ENCODE assay signal across 11 cellular contexts in genomic region chr17:29019475-29020181, GRCh38. TPM values are rescaled to one million over a fixed set of nuclear protein-coding genes. Genes with fewer than 3 reads are reported as not detected.
DNase-seq lines count a peak whose midpoint lies in the region; ATAC-seq and TF ChIP-seq lines count a peak whose summit lies in the region.
"Had no signal": no experiment of that assay in that cellular context is flagged by ENCODE, and none has a peak within 500 bp of the region (broad histone marks: within the 10 kb centered on the region; RNA-seq: fewer than 3 reads in every experiment).

No MANE protein-coding gene starts in this region.

- H3K9me3 ChIP-seq in MM.1S (replicated peaks; ENCODE audit: insufficient read depth, low read length), result no peaks in the 10 kb centered on the region
- H3K9me3 ChIP-seq: Caco-2, tibial artery had no signal

- peak overlapping the region; percentile 66 for H3K4me2 ChIP-seq in MM.1S (ENCODE audit: low read depth, low read length)

- no peaks in the 10 kb centered on the region for H3K9me2 ChIP-seq in MM.1S (replicated peaks; ENCODE audit: insufficient read depth, low read length)

- peak; percentile 37 to 58 for ATAC-seq in naive B cell (ENCODE audit: low read depth in 2 of 2)
- no peak for ATAC-seq in GM18909 (IDR thresholded peaks at IDR 0.05; ENCODE audit: poor library complexity, unreplicated experiment)

- H3K27ac Mint-ChIP-seq in naive B cell, result peak overlapping the region in 2 of 6 donors; percentile 49 to 71
- H3K27ac Mint-ChIP-seq in activated T-helper 1 cell treated with anti-CD3 and anti-CD28 coated beads, Interleukin-12 subunit alpha, Interleukin-12 subunit beta, Interleukin-2, Interleukin-4 antibody, amounts not matched to agents 30 ng/mL and 10 ng/mL and 1 ng/mL, durations not matched to agents 14 hours and 24 hours and 36 hours, result no peak overlapping the region

- H3K27me3 ChIP-seq in MM.1S (replicated peaks; ENCODE audit: insufficient read depth, low read length), result peaks cover 37% of the 10 kb centered on the region

- H3K36me3 ChIP-seq in MM.1S (replicated peaks; ENCODE audit: insufficient read depth, low read length), result no peaks in the 10 kb centered on the region
- H3K36me3 ChIP-seq: tibial artery had no signal

- DNase-seq in COR-L47 (lab: John Stamatoyannopoulos, UW), result peak; percentile 80
- no peak for DNase-seq in MM.1S
- peak; percentile 35 for DNase-seq in cerebellar cortex (ENCODE audit: low spot score)
- no peak for DNase-seq in naive B cell
- no peak for DNase-seq in activated CD4-positive, CD25-positive, alpha-beta regulatory T cell treated with anti-CD3 and anti-CD28 coated beads, Interleukin-2, amount 50 U/mL, for 72 hours
- DNase-seq in activated T-helper 1 cell treated with anti-CD3 and anti-CD28 coated beads, Interleukin-12 subunit alpha, Interleukin-12 subunit beta, Interleukin-2, Interleukin-4 antibody, amounts not matched to agents 30 ng/mL and 10 ng/mL and 1 ng/mL, durations not matched to agents 14 hours and 24 hours and 36 hours (ENCODE audit: low spot score), result no peak
- no peak for DNase-seq in kidney tubule cell (ENCODE audit: low spot score)
- DNase-seq: Caco-2, tibial artery had no signal

- H2AFZ ChIP-seq in MM.1S (ENCODE audit: low read length), result 0 out of 2 replicates have a peak overlapping the region, but pooled peaks have one; percentile 14

- no peak overlapping the region for H3K9ac ChIP-seq in MM.1S (ENCODE audit: low read length)

- H3K4me1 ChIP-seq in MM.1S (ENCODE audit: low read length), result no peaks in the 10 kb centered on the region
- H3K4me1 ChIP-seq: Caco-2 had no signal

- H3F3A ChIP-seq in MM.1S (ENCODE audit: insufficient read depth, low read length), result peaks cover 2% of the 10 kb centered on the region; the same call in 1 of the 2 replicates

- peaks cover 70 to 85% (median 83%) of the 10 kb centered on the region in 3 donors for H3K27me3 Mint-ChIP-seq in naive B cell
- H3K27me3 Mint-ChIP-seq in activated T-helper 1 cell treated with anti-CD3 and anti-CD28 coated beads, Interleukin-12 subunit alpha, Interleukin-12 subunit beta, Interleukin-2, Interleukin-4 antibody, amounts not matched to agents 30 ng/mL and 10 ng/mL and 1 ng/mL, durations not matched to agents 14 hours and 24 hours and 36 hours (ENCODE audit: insufficient read depth), result peaks cover 48% of the 10 kb centered on the region

- TF ChIP-seq CTCF in MM.1S (IDR thresholded peaks at IDR 0.05; ENCODE audit: low read length), result no peak

- peak overlapping the region in 6 of 8 donors; percentile 19 to 63 (median 44) for H3K4me3 Mint-ChIP-seq in naive B cell
- H3K4me3 Mint-ChIP-seq in activated T-helper 1 cell treated with anti-CD3 and anti-CD28 coated beads, Interleukin-12 subunit alpha, Interleukin-12 subunit beta, Interleukin-2, Interleukin-4 antibody, amounts not matched to agents 30 ng/mL and 10 ng/mL and 1 ng/mL, durations not matched to agents 14 hours and 24 hours and 36 hours, result no peak overlapping the region
- H3K4me3 Mint-ChIP-seq: neural crest cell had no signal

- no peak overlapping the region for H3K27ac ChIP-seq in MM.1S (ENCODE audit: low read length)
- H3K27ac ChIP-seq: tibial artery had no signal

- H3K79me2 ChIP-seq in MM.1S (ENCODE audit: low read length), result no peaks in the 10 kb centered on the region

- no peaks in the 10 kb centered on the region for H3K9me3 Mint-ChIP-seq in naive B cell
- H3K9me3 Mint-ChIP-seq in activated T-helper 1 cell treated with anti-CD3 and anti-CD28 coated beads, Interleukin-12 subunit alpha, Interleukin-12 subunit beta, Interleukin-2, Interleukin-4 antibody, amounts not matched to agents 30 ng/mL and 10 ng/mL and 1 ng/mL, durations not matched to agents 14 hours and 24 hours and 36 hours, result no peaks in the 10 kb centered on the region
- H3K9me3 Mint-ChIP-seq: neural crest cell had no signal

- intact Hi-C loops in activated T-helper 1 cell treated with anti-CD3 and anti-CD28 coated beads, Interleukin-12 subunit alpha, Interleukin-12 subunit beta, Interleukin-2, Interleukin-4 antibody, amounts not matched to agents 30 ng/mL and 10 ng/mL and 1 ng/mL, durations not matched to agents 14 hours and 24 hours and 36 hours (cut with micrococcal nuclease), result no loop called here

- no peaks in the 10 kb centered on the region for H4K20me1 ChIP-seq in MM.1S (ENCODE audit: insufficient read depth, low read length)

- H3K4me3 ChIP-seq in MM.1S (ENCODE audit: low read length), result peak overlapping the region; percentile 33
- H3K4me3 ChIP-seq: tibial artery had no signal

- peaks cover 0 to 5% of the 10 kb centered on the region in 2 donors for H3K36me3 Mint-ChIP-seq in naive B cell
- H3K36me3 Mint-ChIP-seq in activated T-helper 1 cell treated with anti-CD3 and anti-CD28 coated beads, Interleukin-12 subunit alpha, Interleukin-12 subunit beta, Interleukin-2, Interleukin-4 antibody, amounts not matched to agents 30 ng/mL and 10 ng/mL and 1 ng/mL, durations not matched to agents 14 hours and 24 hours and 36 hours (ENCODE audit: low read depth), result no peaks in the 10 kb centered on the region

- peaks cover 11 to 15% (median 12%) of the 10 kb centered on the region in 3 donors for H3K4me1 Mint-ChIP-seq in naive B cell
- H3K4me1 Mint-ChIP-seq in activated T-helper 1 cell treated with anti-CD3 and anti-CD28 coated beads, Interleukin-12 subunit alpha, Interleukin-12 subunit beta, Interleukin-2, Interleukin-4 antibody, amounts not matched to agents 30 ng/mL and 10 ng/mL and 1 ng/mL, durations not matched to agents 14 hours and 24 hours and 36 hours (ENCODE audit: low read depth), result peaks cover 6% of the 10 kb centered on the region

RNA-seq across cellular contexts. Expression of gene SEZ6, which starts 13.8 kb away (rescaled TPM):
- 1 to 10 TPM in 5 of 6 donors, under 1 TPM in 1; 0.41 to 3.6 (median 1.7) TPM for polyA plus RNA-seq in naive B cell (ENCODE audit: low read depth in 6 of 6)
- total RNA-seq in activated T-helper 1 cell treated with anti-CD3 and anti-CD28 coated beads, Interleukin-12 subunit alpha, Interleukin-12 subunit beta, Interleukin-2, Interleukin-4 antibody, amounts not matched to agents 30 ng/mL and 10 ng/mL and 1 ng/mL, durations not matched to agents 14 hours and 24 hours and 36 hours, result not detected in 2 replicates
- total RNA-seq: Caco-2 had no signal

RNA-seq across cellular contexts. Expression of gene PIPOX, which starts 23.3 kb away (rescaled TPM):
- polyA plus RNA-seq in naive B cell (ENCODE audit: low read depth in 6 of 6), result 1 to 10 TPM in 3 of 6 donors, under 1 TPM in 3; 0.23 to 2.8 (median 0.98) TPM
- total RNA-seq in activated T-helper 1 cell treated with anti-CD3 and anti-CD28 coated beads, Interleukin-12 subunit alpha, Interleukin-12 subunit beta, Interleukin-2, Interleukin-4 antibody, amounts not matched to agents 30 ng/mL and 10 ng/mL and 1 ng/mL, durations not matched to agents 14 hours and 24 hours and 36 hours, result 1.8 and 2.1 TPM in 2 replicates

Comparison
In these comparisons a context has a peak if more than half of its experiments do, and no peak if none do; other contexts are left out.
1. DNase-seq: peak in COR-L47 (single experiment) and cerebellar cortex (single experiment); none in MM.1S (single experiment), naive B cell (single experiment), activated CD4-positive, CD25-positive, alpha-beta regulatory T cell treated with anti-CD3 and anti-CD28 coated beads, Interleukin-2, amount 50 U/mL, for 72 hours (single experiment), activated T-helper 1 cell treated with anti-CD3 and anti-CD28 coated beads, Interleukin-12 subunit alpha, Interleukin-12 subunit beta, Interleukin-2, Interleukin-4 antibody, amounts not matched to agents 30 ng/mL and 10 ng/mL and 1 ng/mL, durations not matched to agents 14 hours and 24 hours and 36 hours (single experiment) and kidney tubule cell (single experiment).